8 cellular contexts compared by ENCODE assay signal in genomic region chr17:77331161-77331864, GRCh38.
DNase-seq lines count a peak whose midpoint lies in the region; ATAC-seq and TF ChIP-seq lines count a peak whose summit lies in the region.

No MANE protein-coding gene starts in this region.

- H3K27ac ChIP-seq in BLaER1 (peak overlapping the region; percentile 61), right lobe of liver (peak overlapping the region in 1 of 3 donors; percentile 51)

- no peaks in the 10 kb centered on the region for H3K27me3 ChIP-seq in BLaER1
- H3K27me3 ChIP-seq in right lobe of liver, result no peaks in the 10 kb centered on the region

- TF ChIP-seq POLR2A in GM19099 (IDR thresholded peaks at IDR 0.05; ENCODE audit: extremely low read depth, insufficient read length, low read depth) (peak; percentile 58), right lobe of liver (IDR thresholded peaks at IDR 0.05) (no peak)

- H4K20me1 ChIP-seq in BLaER1, result peaks cover 15% of the 10 kb centered on the region

- peak; percentile 91 to 97 (median 94) for TF ChIP-seq CTCF in right lobe of liver (IDR thresholded peaks at IDR 0.05)

- peak overlapping the region; percentile 100 for H3K4me2 ChIP-seq in BLaER1

- H3K9ac ChIP-seq in BLaER1, result peak overlapping the region; percentile 36

- intact Hi-C loops in right lobe of liver (cut with DNase I), result loop anchor here (2.0 to 5.0 kb wide), 2 partner anchors 161 to 163 kb away; no protein-coding TSS in a partner anchor

- H3K36me3 ChIP-seq in BLaER1, result no peaks in the 10 kb centered on the region
- H3K36me3 ChIP-seq in right lobe of liver, result no peaks in the 10 kb centered on the region

- peak; percentile 88 to 95 for DNase-seq in NCI-H524 (lab: John Stamatoyannopoulos, UW)
- peak; percentile 98 for DNase-seq in activated CD4-positive, alpha-beta T cell treated with anti-CD3 and anti-CD28 coated beads for 48 hours
- peak; percentile 84 for DNase-seq in dedifferentiated amniotic fluid mesenchymal stem cell (ENCODE audit: extremely low spot score)
- peak; percentile 91 to 92 (median 91) for DNase-seq in right lobe of liver
- DNase-seq in stimulated activated CD4-positive, alpha-beta T cell treated with anti-CD3 and anti-CD28 coated beads, TNF-alpha, amount 100 ng/mL, for 1 hour (ENCODE audit: low read depth in 3 of 3, low spot score in 1 of 3), result peak; percentile 86 to 97 (median 91)

- H3K4me1 ChIP-seq in BLaER1 (peaks cover 81% of the 10 kb centered on the region), right lobe of liver (peaks cover 0 to 43% (median 19%) of the 10 kb centered on the region in 4 donors)

- 31% methylated on average over 8 of the region's 24 CpGs for WGBS in right lobe of liver (ENCODE audit: insufficient coverage, low coverage, low lambda C conversion rate, missing lambda C conversion rate)

- no peaks in the 10 kb centered on the region for H3K9me3 ChIP-seq in BLaER1
- no peaks in the 10 kb centered on the region for H3K9me3 ChIP-seq in right lobe of liver

- H3K4me3 ChIP-seq in BLaER1, result peak overlapping the region; percentile 34; the same call in 1 of the 2 replicates
- peak overlapping the region in 1 of 3 donors; percentile 11 for H3K4me3 ChIP-seq in right lobe of liver

- ATAC-seq in HG03442 (IDR thresholded peaks at IDR 0.05; ENCODE audit: unreplicated experiment) (peak; percentile 73), right lobe of liver (peak; percentile 80 to 81 (median 80))
